Comparison of ENCODE assay signal across 8 cellular contexts in genomic region chr1:183272390-183272801, GRCh38.
DNase-seq lines count a peak whose midpoint lies in the region; ATAC-seq and TF ChIP-seq lines count a peak whose summit lies in the region.

No MANE protein-coding gene starts in this region.

- no peaks in the 10 kb centered on the region for H3K27me3 Mint-ChIP-seq in osteocyte (ENCODE audit: unreplicated experiment)

- no peaks in the 10 kb centered on the region for H3K27me3 ChIP-seq in MG63

- TF ChIP-seq CTCF in epithelial cell of esophagus (IDR thresholded peaks at IDR 0.05; ENCODE audit: insufficient read depth, low read depth, low read length, missing control alignments) (no peak), osteocyte (IDR thresholded peaks at IDR 0.05) (no peak)

- no peaks in the 10 kb centered on the region for H3K36me3 ChIP-seq in MG63

- no peaks in the 10 kb centered on the region for H3K9me3 ChIP-seq in MG63

- H3K9me3 Mint-ChIP-seq in osteocyte (ENCODE audit: unreplicated experiment) = no peaks in the 10 kb centered on the region

- no peak overlapping the region for H3K4me3 Mint-ChIP-seq in osteocyte (ENCODE audit: unreplicated experiment)

- H3K36me3 Mint-ChIP-seq in osteocyte (ENCODE audit: unreplicated experiment) = no peaks in the 10 kb centered on the region

- DNase-seq in AG20443 (ENCODE audit: low spot score) = peak; percentile 88
- peak; percentile 81 for DNase-seq in MG63
- DNase-seq in epithelial cell of esophagus (ENCODE audit: low read depth) = peak; percentile 46
- DNase-seq in osteocyte (ENCODE audit: extremely low spot score, unreplicated experiment) = no peak
- no peak for DNase-seq in COR-L47 (lab: John Stamatoyannopoulos, UW)
- DNase-seq in NCI-H1092 treated with DMSO at 0.1 percent for 48 hours (lab: John Stamatoyannopoulos, UW) = no peak

- no peak overlapping the region for H3K4me3 ChIP-seq in MG63
- H3K4me3 ChIP-seq in epithelial cell of esophagus (ENCODE audit: low read length) = no peak overlapping the region

- ATAC-seq in HG03039 (IDR thresholded peaks at IDR 0.05; ENCODE audit: unreplicated experiment) (no peak), GM21619 (IDR thresholded peaks at IDR 0.05; ENCODE audit: unreplicated experiment) (no peak)

- H3K27ac Mint-ChIP-seq in osteocyte (ENCODE audit: unreplicated experiment) = peak overlapping the region; percentile 85

- H3K4me1 Mint-ChIP-seq in osteocyte (ENCODE audit: unreplicated experiment) = peaks cover 61% of the 10 kb centered on the region

Comparison
In these comparisons a context has a peak if more than half of its experiments do, and no peak if none do; other contexts are left out.
1. DNase-seq: peak in AG20443 (single experiment), MG63 (single experiment) and epithelial cell of esophagus (single experiment); none in osteocyte (single experiment), COR-L47 (single experiment) and NCI-H1092 treated with DMSO at 0.1 percent for 48 hours (single experiment).